21 cellular contexts compared by ENCODE assay signal in genomic region chr14:36177489-36177888, GRCh38. TPM values are rescaled to one million over a fixed set of nuclear protein-coding genes. Genes with fewer than 3 reads are reported as not detected.
DNase-seq lines count a peak whose midpoint lies in the region; ATAC-seq, FAIRE-seq and TF ChIP-seq lines count a peak whose summit lies in the region.
"Had no signal": no experiment of that assay in that cellular context is flagged by ENCODE, and none has a peak within 500 bp of the region (broad histone marks: within the 10 kb centered on the region; RNA-seq: fewer than 3 reads in every experiment).

No MANE protein-coding gene starts in this region.

- FAIRE-seq in GM12891 (lab: Jason Lieb, UNC) = no peak
- FAIRE-seq: H54 had no signal

- no peaks in the 10 kb centered on the region for H3K27me3 ChIP-seq in thyroid gland
- no peaks in the 10 kb centered on the region for H3K27me3 ChIP-seq in right cardiac atrium (ENCODE audit: control insufficient read depth, insufficient read depth)
- H3K27me3 ChIP-seq in H7 (ENCODE audit: control insufficient read depth, insufficient read depth, low read length) = no peaks in the 10 kb centered on the region

- no peak for ATAC-seq in right cardiac atrium

- 33 to 45% methylated on average over 1 of the region's 1 CpG for WGBS in thyroid gland, 2 donors
- WGBS in right cardiac atrium = 51% methylated on average over 1 of the region's 1 CpG

- peak overlapping the region; percentile 73 for H3K9ac ChIP-seq in SK-N-MC (ENCODE audit: insufficient read length)

- H3K36me3 ChIP-seq in SK-N-MC (ENCODE audit: insufficient read depth, low read length) = peaks cover 8% of the 10 kb centered on the region; the same call in 1 of the 2 replicates
- H3K36me3 ChIP-seq in thyroid gland = no peaks in the 10 kb centered on the region
- H3K36me3 ChIP-seq in H7 (replicated peaks; ENCODE audit: control insufficient read depth, insufficient read depth, low read length) = no peaks in the 10 kb centered on the region

- DNase-seq in SK-N-MC (ENCODE audit: low read depth, low spot score) (no peak), renal cortical epithelial cell (ENCODE audit: low read depth) (peak; percentile 74), thyroid gland (peak; percentile 85 to 93), GM12891 (ENCODE audit: insufficient read length, low spot score) (no peak), right cardiac atrium (no peak), H7 (no peak)
- DNase-seq: C1 segment of cervical spinal cord; Calu3; CD4-positive, alpha-beta memory T cell; COR-L47; DMS53; DMS79 treated with DMSO at 0.1 percent for 48 hours; GF-D8; GOT3; HCEC 1CT had no signal

- H3K27ac ChIP-seq in SK-N-MC (peak overlapping the region; percentile 96), thyroid gland (peak overlapping the region; percentile 84 to 92 (median 88)), right cardiac atrium (ENCODE audit: low read length) (no peak overlapping the region)

- TF ChIP-seq POLR2A in thyroid gland (IDR thresholded peaks at IDR 0.05) (peak in 1 of 2 donors; percentile 72), GM12891 (IDR thresholded peaks at IDR 0.05; ENCODE audit: low read depth, low read length) (no peak)

- H3K4me3 ChIP-seq in SK-N-MC = peak overlapping the region; percentile 68
- no peak overlapping the region for H3K4me3 ChIP-seq in thyroid gland (replicated peaks in 1 of 3)
- H3K4me3 ChIP-seq in right cardiac atrium (ENCODE audit: low read length) = no peak overlapping the region
- H3K4me3 ChIP-seq in H7 (ENCODE audit: insufficient read depth, low read depth, low read length) = no peak overlapping the region

- peaks cover 16 to 23% of the 10 kb centered on the region in 2 donors for H3K4me1 ChIP-seq in thyroid gland
- no peaks in the 10 kb centered on the region for H3K4me1 ChIP-seq in right cardiac atrium (ENCODE audit: control insufficient read depth, insufficient read depth, low read length)

- no peaks in the 10 kb centered on the region for H3K9me3 ChIP-seq in SK-N-MC (ENCODE audit: low read depth, low read length)
- H3K9me3 ChIP-seq in thyroid gland = no peaks in the 10 kb centered on the region
- H3K9me3 ChIP-seq in right cardiac atrium (ENCODE audit: control insufficient read depth, low read length) = peaks cover 3% of the 10 kb centered on the region

- intact Hi-C loops in thyroid gland (cut with DNase I) = no loop called here
- intact Hi-C loops in right cardiac atrium (cut with DNase I) = no loop called here

- no peak for TF ChIP-seq CTCF in thyroid gland (IDR thresholded peaks at IDR 0.05)

TF ChIP-seq in GM12891, 5 proteins besides CTCF, POLR2A, EP300 and RAD21:
- TF ChIP-seq SPI1 (IDR thresholded peaks at IDR 0.05; ENCODE audit: low read depth, low read length) (no peak), PAX5 (IDR thresholded peaks at IDR 0.05; ENCODE audit: insufficient read depth, low read length, severe bottlenecking) (no peak), POU2F2 (IDR thresholded peaks at IDR 0.05; ENCODE audit: low read depth, low read length) (no peak), TAF1 (IDR thresholded peaks at IDR 0.05; ENCODE audit: low read depth, low read length) (no peak), POLR2AphosphoS5 (IDR thresholded peaks at IDR 0.05; ENCODE audit: low read depth, low read length) (no peak)

RNA-seq across cellular contexts. Expression of gene PTCSC3, which starts 1.0 kb away (rescaled TPM):
- not detected in 2 replicates for total RNA-seq in renal cortical epithelial cell
- total RNA-seq in thyroid gland = 10 to 100 TPM; 20.6 to 42.0 (median 29.3) TPM
- not detected for polyA plus RNA-seq in GM12891 (2012; ENCODE audit: low read depth, missing spikeins)
- total RNA-seq in right cardiac atrium = not detected
- polyA plus RNA-seq in right cardiac atrium = not detected
- total RNA-seq in H7 (2014; rRNA removed; shearing (Covaris generic)) = not detected in 2 replicates
- total RNA-seq: A172; A673; Calu3; CD4-positive, alpha-beta memory T cell; Daoy; G401 had no signal
- polyA plus RNA-seq: BJ; CD4-positive, alpha-beta memory T cell had no signal

Comparison
In these comparisons a context has a peak if more than half of its experiments do, and no peak if none do; other contexts are left out.
1. DNase-seq: peak in renal cortical epithelial cell (single experiment) and thyroid gland (2 of 2); none in SK-N-MC (single experiment), GM12891 (single experiment), right cardiac atrium (0 of 3) and H7 (single experiment).
2. RNA of gene PTCSC3, which starts 1.0 kb away (total RNA-seq): 20.6 to 42.0 TPM in thyroid gland; not detected in renal cortical epithelial cell, not detected in right cardiac atrium and not detected in H7; every median in the first group is over 10 times any median in the second.